In genomic region chr2:43605079-43605655, GRCh38 we compare ENCODE assay signal across 9 cellular contexts. TPM values are rescaled to one million over a fixed set of nuclear protein-coding genes. Genes with fewer than 3 reads are reported as not detected.
DNase-seq lines count a peak whose midpoint lies in the region; ATAC-seq and TF ChIP-seq lines count a peak whose summit lies in the region.
"Had no signal": no experiment of that assay in that cellular context is flagged by ENCODE, and none has a peak within 500 bp of the region (broad histone marks: within the 10 kb centered on the region; RNA-seq: fewer than 3 reads in every experiment).

No MANE protein-coding gene starts in this region.

- no peaks in the 10 kb centered on the region for H3K79me2 ChIP-seq in DOHH2 (ENCODE audit: control insufficient read depth, low read length)

- no peak overlapping the region for H3K27ac ChIP-seq in DOHH2 (ENCODE audit: low read depth, low read length)
- H3K27ac ChIP-seq in IMR-90 (ENCODE audit: insufficient read depth, low read length): no peak overlapping the region
- H3K27ac ChIP-seq in RWPE1: no peak overlapping the region
- H3K27ac ChIP-seq in lung (ENCODE audit: low read depth in 1 of 2, low read length in 1 of 2): no peak overlapping the region
- no peak overlapping the region for H3K27ac ChIP-seq in CD8-positive, alpha-beta memory T cell (ENCODE audit: low read depth, low read length)
- H3K27ac ChIP-seq: skin epidermis had no signal

- H3K23ac ChIP-seq in IMR-90 (ENCODE audit: low read depth, low read length): no peak overlapping the region

- intact Hi-C loops in IMR-90 (cut with micrococcal nuclease): no loop called here

- dilution Hi-C loops in IMR-90 (cut with HindIII; ENCODE audit: low sequenced_read_pairs, unreplicated experiment): no loop called here

- no peak overlapping the region for H4K91ac ChIP-seq in IMR-90 (ENCODE audit: insufficient read depth, low read depth, low read length)

- DNase-seq in IMR-90 (peak; percentile 72), RWPE1 (ENCODE audit: low spot score) (peak; percentile 44), lung (ENCODE audit: low spot score) (no peak)
- DNase-seq in central memory CD8-positive, alpha-beta T cell (ENCODE audit: low spot score in 2 of 2): no peak
- no peak for DNase-seq in activated CD4-positive, CD25-positive, alpha-beta regulatory T cell treated with anti-CD3 and anti-CD28 coated beads, Interleukin-2, amount 50 U/mL, for 72 hours
- no peak for DNase-seq in CD8-positive, alpha-beta memory T cell

- BruUV-seq in IMR-90 (replicated peaks; lab: Mats Ljungman, UMichigan): no TSS peak

- H3K27me3 Mint-ChIP-seq in central memory CD8-positive, alpha-beta T cell: no peaks in the 10 kb centered on the region
- H3K27me3 Mint-ChIP-seq in CD8-positive, alpha-beta memory T cell: peaks cover 0 to 3% of the 10 kb centered on the region in 2 donors

- H2AK9ac ChIP-seq in IMR-90 (replicated peaks; ENCODE audit: low read depth, low read length, poor library complexity): no peak overlapping the region

- H3K4me1 ChIP-seq in DOHH2 (ENCODE audit: control insufficient read depth, low read length) (0 out of 2 replicates have a peak, but pooled peaks cover 3% of the 10 kb centered on the region), IMR-90 (ENCODE audit: control insufficient read depth, insufficient read depth, low read length) (no peaks in the 10 kb centered on the region), lung (ENCODE audit: control insufficient read depth in 2 of 2, insufficient read depth in 2 of 2, low read length in 2 of 2) (no peaks in the 10 kb centered on the region)
- no peaks in the 10 kb centered on the region for H3K4me1 ChIP-seq in CD8-positive, alpha-beta memory T cell (ENCODE audit: insufficient read depth, low read length)

- WGBS in IMR-90 (ENCODE audit: extremely low coverage in 2 of 2, insufficient read length in 1 of 2), 2 experiments: no CpG with 5 or more reads among the region's 2 CpGs
- 15 to 16% methylated on average over 2 of the region's 2 CpGs for WGBS in lung, 2 donors

- no peak overlapping the region for H4K5ac ChIP-seq in IMR-90 (ENCODE audit: low read depth, low read length)

- no peaks in the 10 kb centered on the region for H3K79me1 ChIP-seq in IMR-90 (ENCODE audit: low read depth in 1 of 2, low read length in 2 of 2)

- no peak overlapping the region for H2BK5ac ChIP-seq in IMR-90 (ENCODE audit: low read depth, low read length, poor library complexity, severe bottlenecking)

- H3K4me2 ChIP-seq in DOHH2 (ENCODE audit: low read length) (no peak overlapping the region), IMR-90 (ENCODE audit: low read depth, low read length) (no peak overlapping the region)

- H3K27me3 ChIP-seq in DOHH2 (ENCODE audit: control insufficient read depth, low read length) (no peaks in the 10 kb centered on the region), IMR-90 (ENCODE audit: control insufficient read depth, insufficient read depth, low read length) (no peaks in the 10 kb centered on the region), lung (ENCODE audit: control insufficient read depth, insufficient read depth) (no peaks in the 10 kb centered on the region)
- no peaks in the 10 kb centered on the region for H3K27me3 ChIP-seq in CD8-positive, alpha-beta memory T cell (ENCODE audit: insufficient read depth, low read length, poor library complexity, severe bottlenecking)

- no peak overlapping the region for H2AFZ ChIP-seq in IMR-90 (replicated peaks; ENCODE audit: low read length, poor library complexity)

- H3K9me3 Mint-ChIP-seq in central memory CD8-positive, alpha-beta T cell: no peaks in the 10 kb centered on the region
- no peaks in the 10 kb centered on the region for H3K9me3 Mint-ChIP-seq in CD8-positive, alpha-beta memory T cell

- in situ Hi-C loops in IMR-90 (cut with MboI; ENCODE audit: low sequenced_read_pairs): no loop called here

- H3K14ac ChIP-seq in IMR-90 (replicated peaks; ENCODE audit: low read depth, low read length): no peak overlapping the region

- H3K4me3 ChIP-seq in DOHH2 (ENCODE audit: low read length): no peak overlapping the region
- no peak overlapping the region for H3K4me3 ChIP-seq in IMR-90 (ENCODE audit: insufficient read depth, low read depth, low read length)
- H3K4me3 ChIP-seq in lung: no peak overlapping the region
- no peak overlapping the region for H3K4me3 ChIP-seq in CD8-positive, alpha-beta memory T cell (ENCODE audit: low read length)
- H3K4me3 ChIP-seq: skin epidermis had no signal

- no peak overlapping the region for H3K56ac ChIP-seq in IMR-90 (ENCODE audit: extremely low read depth, insufficient read depth, low read length)

- no peak overlapping the region for H3K18ac ChIP-seq in IMR-90 (ENCODE audit: low read depth, low read length)

- peak; percentile 50 for TF ChIP-seq RAD21 in IMR-90 (IDR thresholded peaks at IDR 0.05; ENCODE audit: low read length)

- CTCF ChIA-PET in IMR-90 (lab: Yijun Ruan, JAX) (interaction anchor here (0.6 to 1.6 kb wide), 5 partner anchors 9 to 378 kb away, joined by 3 to 9 read pairs (median 4); partner anchors contain the start of gene THADA), RWPE1 (lab: Yijun Ruan, JAX) (interaction anchor here (0.5 to 1.9 kb wide), 7 partner anchors 9 to 830 kb away, joined by 3 to 11 read pairs (median 4); partner anchors contain the start of gene THADA)
- CTCF ChIA-PET in CD8-positive, alpha-beta memory T cell (lab: Charles Lee): interaction anchor here (0.6 kb wide), 1 partner anchor 28 kb away, joined by 3 read pairs; no protein-coding TSS in a partner anchor

- ATAC-seq in IMR-90 (ENCODE audit: low read depth): peak; percentile 94
- ATAC-seq in central memory CD8-positive, alpha-beta T cell (replicated peaks; ENCODE audit: extremely low read depth, poor library complexity, severe bottlenecking): peak; percentile 71
- no peak for ATAC-seq in lung (ENCODE audit: insufficient read depth, low FRiP score)
- no peak for ATAC-seq in GM19397 (IDR thresholded peaks at IDR 0.05; ENCODE audit: unreplicated experiment)

- POLR2A ChIA-PET in IMR-90 (lab: Charles Lee; ENCODE audit: unreplicated experiment) (interaction anchor here (1.7 kb wide), 1 partner anchor 9 kb away, joined by 8 read pairs; the partner anchor contains the start of gene THADA), RWPE1 (lab: Yijun Ruan, JAX; ENCODE audit: low non-redundant PET) (no interaction called here)
- POLR2A ChIA-PET in CD8-positive, alpha-beta memory T cell (lab: Charles Lee): no interaction called here

- H3K4ac ChIP-seq in IMR-90 (ENCODE audit: low read depth, low read length): no peak overlapping the region

- H3K27ac Mint-ChIP-seq in central memory CD8-positive, alpha-beta T cell (ENCODE audit: low read depth): no peak overlapping the region
- H3K27ac Mint-ChIP-seq in CD8-positive, alpha-beta memory T cell: peak overlapping the region in 2 of 8 donors; percentile 32 to 67

- H3F3A ChIP-seq in DOHH2 (ENCODE audit: control insufficient read depth, insufficient read depth): no peaks in the 10 kb centered on the region

- no peak overlapping the region for H3K9ac ChIP-seq in IMR-90 (ENCODE audit: low read depth, low read length)

- no peak overlapping the region for H2BK20ac ChIP-seq in IMR-90 (ENCODE audit: low read depth, low read length)

- no peak overlapping the region for H2AK5ac ChIP-seq in IMR-90 (ENCODE audit: low read depth, low read length)

- H3K4me1 Mint-ChIP-seq in central memory CD8-positive, alpha-beta T cell: peaks cover 5% of the 10 kb centered on the region
- H3K4me1 Mint-ChIP-seq in CD8-positive, alpha-beta memory T cell: peaks cover 4 to 5% (median 5%) of the 10 kb centered on the region in 3 donors

- H3K4me3 Mint-ChIP-seq in central memory CD8-positive, alpha-beta T cell: no peak overlapping the region
- no peak overlapping the region for H3K4me3 Mint-ChIP-seq in CD8-positive, alpha-beta memory T cell

- no peak for TF ChIP-seq POLR2A in IMR-90 (IDR thresholded peaks at IDR 0.05; ENCODE audit: low read depth, low read length)

- H3K9me2 ChIP-seq in DOHH2 (replicated peaks; ENCODE audit: control insufficient read depth, low read length): no peaks in the 10 kb centered on the region

- no peaks in the 10 kb centered on the region for H3K9me3 ChIP-seq in DOHH2 (ENCODE audit: control insufficient read depth, insufficient read depth, low read length)
- H3K9me3 ChIP-seq in IMR-90 (ENCODE audit: control insufficient read depth, insufficient read depth, low read length): no peaks in the 10 kb centered on the region
- no peaks in the 10 kb centered on the region for H3K9me3 ChIP-seq in lung (ENCODE audit: control insufficient read depth in 2 of 2, insufficient read depth in 1 of 2, low read length in 1 of 2)
- H3K9me3 ChIP-seq in CD8-positive, alpha-beta memory T cell (ENCODE audit: low read length): no peaks in the 10 kb centered on the region

- peaks cover 2% of the 10 kb centered on the region for H3K36me3 Mint-ChIP-seq in central memory CD8-positive, alpha-beta T cell (ENCODE audit: insufficient read depth)
- no peaks in the 10 kb centered on the region for H3K36me3 Mint-ChIP-seq in CD8-positive, alpha-beta memory T cell

- H4K20me1 ChIP-seq in DOHH2 (ENCODE audit: control insufficient read depth, insufficient read depth, low read depth, low read length) (no peaks in the 10 kb centered on the region), IMR-90 (ENCODE audit: insufficient read depth, low read length) (no peaks in the 10 kb centered on the region)

- H2BK15ac ChIP-seq in IMR-90 (ENCODE audit: low read depth, low read length): no peak overlapping the region

- H3K36me3 ChIP-seq in DOHH2 (ENCODE audit: control insufficient read depth, low read length) (no peaks in the 10 kb centered on the region), IMR-90 (ENCODE audit: control insufficient read depth, insufficient read depth, low read length) (no peaks in the 10 kb centered on the region), lung (ENCODE audit: control insufficient read depth in 2 of 2, insufficient read depth in 2 of 2, low read length in 2 of 2) (no peaks in the 10 kb centered on the region)
- no peaks in the 10 kb centered on the region for H3K36me3 ChIP-seq in CD8-positive, alpha-beta memory T cell (ENCODE audit: insufficient read depth, low read length)

- peak; percentile 68 for TF ChIP-seq CTCF in DOHH2 (IDR thresholded peaks at IDR 0.05; ENCODE audit: low read depth, low read length, poor library complexity, severe bottlenecking)
- TF ChIP-seq CTCF in IMR-90 (conservative IDR thresholded peaks at IDR 0.05; ENCODE audit: low read depth, low read length): peak; percentile 61
- TF ChIP-seq CTCF in RWPE1 (conservative IDR thresholded peaks at IDR 0.05; ENCODE audit: low read depth): peak; percentile 78
- peak; percentile 11 for TF ChIP-seq CTCF in lung (IDR thresholded peaks at IDR 0.05; ENCODE audit: control extremely low read depth, extremely low read depth)

- H3K9me1 ChIP-seq in IMR-90 (ENCODE audit: insufficient read depth, low read length): no peaks in the 10 kb centered on the region

- no peak overlapping the region for H4K8ac ChIP-seq in IMR-90 (ENCODE audit: low read depth in 2 of 2, low read length in 2 of 2)

- no peak overlapping the region for H2BK120ac ChIP-seq in IMR-90 (ENCODE audit: low read depth, low read length)

RNA-seq across cellular contexts. Expression of gene THADA, which starts 9.3 kb away (rescaled TPM):
- 21.3 and 22.8 TPM in 2 replicates for total RNA-seq in IMR-90 (2012; rRNA removed)
- 10.5 and 13.5 TPM in 2 replicates for polyA plus RNA-seq in IMR-90 (2012; rRNA removed)
- polyA plus RNA-seq in IMR-90 (2012; cell fraction: cytosol; rRNA removed): 4.3 and 6.3 TPM in 2 replicates
- 9.6 and 26.5 TPM in 2 replicates for polyA plus RNA-seq in IMR-90 (2012; cell fraction: nucleus; rRNA removed; ENCODE audit: low replicate concordance)
- 10 to 100 TPM; 35.9 to 72.5 TPM for total RNA-seq in lung
- 10 to 100 TPM; 11.3 to 14.5 TPM for polyA plus RNA-seq in lung
- total RNA-seq in CD8-positive, alpha-beta memory T cell: 10 to 100 TPM; 45.8 to 48.7 TPM
- 12.2 TPM for polyA plus RNA-seq in CD8-positive, alpha-beta memory T cell

RNA-seq across cellular contexts. Expression of gene PLEKHH2, which starts 31.9 kb away (rescaled TPM):
- 1.7 and 2.0 TPM in 2 replicates for total RNA-seq in IMR-90 (2012; rRNA removed)
- polyA plus RNA-seq in IMR-90 (2012; rRNA removed): 2.6 and 3.3 TPM in 2 replicates
- 0.26 and 0.27 TPM in 2 replicates for polyA plus RNA-seq in IMR-90 (2012; cell fraction: cytosol; rRNA removed)
- 3.3 and 38.6 TPM in 2 replicates for polyA plus RNA-seq in IMR-90 (2012; cell fraction: nucleus; rRNA removed; ENCODE audit: low replicate concordance)
- total RNA-seq in lung: 100 to 1,000 TPM in 1 of 2 donors, 10 to 100 TPM in 1; 26.9 to 311 TPM
- polyA plus RNA-seq in lung: 1 to 10 TPM; 2.5 to 9.7 TPM
- under 1 TPM; 0.48 to 0.49 TPM for total RNA-seq in CD8-positive, alpha-beta memory T cell
- polyA plus RNA-seq in CD8-positive, alpha-beta memory T cell: not detected

Comparison
In these comparisons a context has a peak if more than half of its experiments do, and no peak if none do; other contexts are left out.
1. CTCF ChIP-seq: peak in every context shown above with its lines; median percentile 78 in RWPE1; 68 in DOHH2; 61 in IMR-90; 11 in lung.
2. ATAC-seq: peak in IMR-90 (single experiment) and central memory CD8-positive, alpha-beta T cell (single experiment); none in lung (single experiment) and GM19397 (single experiment).
3. DNase-seq: peak in IMR-90 (single experiment) and RWPE1 (single experiment); none in central memory CD8-positive, alpha-beta T cell (0 of 2), lung (single experiment), activated CD4-positive, CD25-positive, alpha-beta regulatory T cell treated with anti-CD3 and anti-CD28 coated beads, Interleukin-2, amount 50 U/mL, for 72 hours (single experiment) and CD8-positive, alpha-beta memory T cell (0 of 5).